Comparison of ENCODE assay signal across 8 cellular contexts in the genomic region with DNA sequence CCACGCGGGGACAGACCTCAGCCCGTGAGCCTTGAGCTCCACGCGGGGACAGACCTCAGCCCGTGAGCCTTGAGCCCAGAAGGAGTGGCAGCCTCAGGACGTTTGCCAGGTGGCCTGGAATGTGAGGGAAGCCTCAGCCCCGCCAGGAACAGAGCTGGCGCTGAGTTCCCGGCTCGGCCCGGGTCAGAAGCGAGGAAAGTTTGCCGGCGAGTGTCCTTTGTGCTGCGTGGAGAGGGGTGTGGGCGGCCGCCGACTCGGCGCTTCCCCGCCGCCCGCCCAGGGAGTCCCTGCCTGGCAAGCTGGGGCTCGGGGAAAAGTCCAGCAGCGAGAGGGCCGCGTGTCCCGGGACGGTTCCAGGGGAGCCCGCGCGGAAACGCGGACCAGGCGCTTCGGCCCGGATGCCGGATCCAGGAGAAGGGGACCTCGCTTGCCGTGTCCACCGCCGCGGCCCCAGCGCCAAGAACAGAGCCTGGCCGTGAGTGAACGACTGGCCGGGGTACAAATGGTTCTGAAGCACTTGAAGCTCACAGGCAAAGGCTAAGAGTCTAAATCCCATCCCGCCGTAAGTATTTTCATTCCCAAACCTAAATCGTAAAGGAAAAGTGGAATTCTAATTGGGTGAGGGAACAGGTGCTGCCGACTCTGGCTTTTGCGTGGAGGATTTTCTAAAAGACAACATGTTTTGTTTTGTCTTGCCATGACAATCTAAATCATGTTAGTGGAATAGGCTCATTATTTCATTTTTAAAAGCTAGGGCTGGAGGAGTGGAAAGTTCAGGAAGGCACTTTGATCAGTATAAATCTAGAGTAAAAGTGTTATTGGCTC. TPM values are rescaled to one million over a fixed set of nuclear protein-coding genes. Genes with fewer than 3 reads are reported as not detected.
DNase-seq lines count a peak whose midpoint lies in the region; ATAC-seq and TF ChIP-seq lines count a peak whose summit lies in the region.

No MANE protein-coding gene starts in this region.

- no peak overlapping the region for H3K4me3 Mint-ChIP-seq in activated CD4-positive, alpha-beta T cell treated with anti-CD3 and anti-CD28 coated beads, Interleukin-2, amount 10 ng/mL, durations not matched to agents 24 days and 14 days

- DNase-seq in activated CD4-positive, alpha-beta T cell treated with anti-CD3 and anti-CD28 coated beads for 48 hours, result peak; percentile 5
- no peak for DNase-seq in activated CD4-positive, alpha-beta T cell treated with anti-CD3 and anti-CD28 coated beads, Interleukin-2, amount 10 ng/mL, durations not matched to agents 24 days and 14 days
- peak; percentile 43 for DNase-seq in mucosa of gallbladder (ENCODE audit: low spot score)
- DNase-seq in tibial nerve (ENCODE audit: low spot score in 2 of 2), result no peak
- DNase-seq in pons (ENCODE audit: low spot score), result no peak

- H3K27me3 Mint-ChIP-seq in activated CD4-positive, alpha-beta T cell treated with anti-CD3 and anti-CD28 coated beads, Interleukin-2, amount 10 ng/mL, durations not matched to agents 24 days and 14 days, result peaks cover 59% of the 10 kb centered on the region

- H3K27me3 ChIP-seq in ectodermal cell (ENCODE audit: control insufficient read depth, insufficient read depth, low read length, poor library complexity, severe bottlenecking), result peaks cover 4% of the 10 kb centered on the region
- H3K27me3 ChIP-seq in tibial nerve, result peaks cover 0 to 13% of the 10 kb centered on the region in 2 donors

- H3K4me1 Mint-ChIP-seq in activated CD4-positive, alpha-beta T cell treated with anti-CD3 and anti-CD28 coated beads, Interleukin-2, amount 10 ng/mL, durations not matched to agents 24 days and 14 days, result peaks cover 6% of the 10 kb centered on the region

- H3K9me3 Mint-ChIP-seq in activated CD4-positive, alpha-beta T cell treated with anti-CD3 and anti-CD28 coated beads, Interleukin-2, amount 10 ng/mL, durations not matched to agents 24 days and 14 days, result no peaks in the 10 kb centered on the region

- ATAC-seq in GM18511 (IDR thresholded peaks at IDR 0.05; ENCODE audit: unreplicated experiment), result no peak
- no peak for ATAC-seq in esophagus mucosa

- H3K4me3 ChIP-seq in ectodermal cell (ENCODE audit: insufficient read depth, low read depth, low read length) (peak overlapping the region; percentile 84), tibial nerve (peak overlapping the region; percentile 43 to 72 (median 52))

- H3K9me3 ChIP-seq in ectodermal cell (ENCODE audit: control insufficient read depth, low read length) (no peaks in the 10 kb centered on the region), tibial nerve (no peaks in the 10 kb centered on the region)

- H3K4me1 ChIP-seq in ectodermal cell (ENCODE audit: control insufficient read depth, insufficient read depth, low read length), result peaks cover 11% of the 10 kb centered on the region
- H3K4me1 ChIP-seq in tibial nerve, result peaks cover 0 to 34% (median 6%) of the 10 kb centered on the region in 4 donors

- WGBS in ectodermal cell, 2 experiments, result 0 to 1% methylated on average over 52 to 53 of the region's 53 CpGs
- WGBS in tibial nerve, 2 donors, result 3 to 4% methylated on average over 25 to 27 of the region's 53 CpGs

- no peak for TF ChIP-seq EP300 in tibial nerve (IDR thresholded peaks at IDR 0.05)

- H3K36me3 Mint-ChIP-seq in activated CD4-positive, alpha-beta T cell treated with anti-CD3 and anti-CD28 coated beads, Interleukin-2, amount 10 ng/mL, durations not matched to agents 24 days and 14 days (ENCODE audit: low read depth), result no peaks in the 10 kb centered on the region

- peak overlapping the region; percentile 72 for H3K27ac ChIP-seq in ectodermal cell (ENCODE audit: insufficient read depth, low read depth, low read length, poor library complexity, severe bottlenecking)
- peak overlapping the region in 1 of 4 donors; percentile 53 for H3K27ac ChIP-seq in tibial nerve

- H3K36me3 ChIP-seq in ectodermal cell (ENCODE audit: control insufficient read depth, insufficient read depth, low read length) (peaks cover 5% of the 10 kb centered on the region), tibial nerve (no peaks in the 10 kb centered on the region)

- TF ChIP-seq CTCF in tibial nerve (IDR thresholded peaks at IDR 0.05), result no peak

- H3K27ac Mint-ChIP-seq in activated CD4-positive, alpha-beta T cell treated with anti-CD3 and anti-CD28 coated beads, Interleukin-2, amount 10 ng/mL, durations not matched to agents 24 days and 14 days, result no peak overlapping the region

- intact Hi-C loops in activated CD4-positive, alpha-beta T cell treated with anti-CD3 and anti-CD28 coated beads, Interleukin-2, amount 10 ng/mL, durations not matched to agents 24 days and 14 days (cut with micrococcal nuclease), result no loop called here

- TF ChIP-seq POLR2A in tibial nerve (IDR thresholded peaks at IDR 0.05), result no peak

RNA-seq across cellular contexts. Expression of a gene that starts 1.7 kb away (rescaled TPM):
- total RNA-seq in activated CD4-positive, alpha-beta T cell treated with anti-CD3 and anti-CD28 coated beads, Interleukin-2, amount 10 ng/mL, durations not matched to agents 24 days and 14 days, result 0.05 TPM in 1 of 2 replicates, not detected in the other
- polyA plus RNA-seq in ectodermal cell (2013, experiment 1 of 4), result 193 TPM
- polyA plus RNA-seq in ectodermal cell (2013, experiment 2 of 4), result 232 TPM
- polyA plus RNA-seq in ectodermal cell (2013, experiment 3 of 4), result 185 TPM
- 222 TPM for polyA plus RNA-seq in ectodermal cell (2013, experiment 4 of 4)
- total RNA-seq in mucosa of gallbladder (33.0 TPM), tibial nerve (10 to 100 TPM in 2 of 4 donors, 1 to 10 TPM in 2; 7.5 to 13.3 (median 9.8) TPM), esophagus mucosa (0.44 TPM)

Comparison
In these comparisons a context has a peak if more than half of its experiments do, and no peak if none do; other contexts are left out.
1. DNase-seq: peak in activated CD4-positive, alpha-beta T cell treated with anti-CD3 and anti-CD28 coated beads for 48 hours (single experiment) and mucosa of gallbladder (single experiment); none in activated CD4-positive, alpha-beta T cell treated with anti-CD3 and anti-CD28 coated beads, Interleukin-2, amount 10 ng/mL, durations not matched to agents 24 days and 14 days (single experiment), tibial nerve (0 of 2) and pons (single experiment).